In the genomic region with DNA sequence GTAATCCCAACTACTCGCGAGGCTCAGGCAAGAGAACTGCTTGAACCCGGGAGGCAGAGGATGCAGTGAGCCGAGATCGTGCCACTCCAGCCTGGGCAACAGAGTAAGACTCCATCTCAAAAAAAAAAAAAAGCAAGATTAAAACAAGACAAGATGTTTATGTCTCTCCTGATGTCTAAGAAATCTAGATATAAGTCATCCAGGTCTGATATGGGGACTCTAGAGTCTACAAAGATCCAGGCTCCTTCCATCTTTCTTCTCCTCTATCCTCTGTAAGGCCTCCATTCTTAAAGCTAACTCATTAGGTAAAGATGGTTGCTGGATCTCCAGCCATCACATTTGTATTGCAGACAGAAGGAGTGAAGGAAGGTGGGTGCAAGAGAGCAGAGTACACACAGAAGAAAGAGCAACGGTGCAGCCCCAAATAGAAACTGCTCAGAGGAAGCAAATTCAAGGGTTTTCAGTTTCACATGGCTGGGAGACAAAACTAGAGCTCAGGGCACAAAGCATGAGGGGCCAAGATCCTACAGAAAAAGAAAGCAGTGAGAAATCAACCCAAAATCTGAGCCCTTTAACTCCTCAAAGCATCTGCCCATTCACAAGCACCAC, we compare ENCODE assay signal across 8 cellular contexts. TPM values are rescaled to one million over a fixed set of nuclear protein-coding genes. Genes with fewer than 3 reads are reported as not detected.
DNase-seq lines count a peak whose midpoint lies in the region; ATAC-seq and TF ChIP-seq lines count a peak whose summit lies in the region.

No MANE protein-coding gene starts in this region.

- POLR2A ChIA-PET in activated naive CD8-positive, alpha-beta T cell treated with anti-CD3 and anti-CD28 coated beads, Interleukin-2, amount 10 ng/mL, durations not matched to agents 7 days and 5 days (lab: Charles Lee), result interaction anchor here (0.7 kb wide), 2 partner anchors 12 to 116 kb away, joined by 3 to 6 read pairs; no protein-coding TSS in a partner anchor

- peak; percentile 87 for ATAC-seq in GM18505 (IDR thresholded peaks at IDR 0.05; ENCODE audit: unreplicated experiment)
- peak; percentile 68 for ATAC-seq in GM21367 (IDR thresholded peaks at IDR 0.05; ENCODE audit: unreplicated experiment)
- ATAC-seq in HG03175 (IDR thresholded peaks at IDR 0.05; ENCODE audit: unreplicated experiment), result peak; percentile 84
- ATAC-seq in activated naive CD8-positive, alpha-beta T cell treated with anti-CD3 and anti-CD28 coated beads, Interleukin-2, amount 10 ng/mL, durations not matched to agents 7 days and 5 days (ENCODE audit: low read depth), result peak; percentile 79

- DNase-seq in activated naive CD8-positive, alpha-beta T cell treated with anti-CD3 and anti-CD28 coated beads, Interleukin-2, amount 10 ng/mL, durations not matched to agents 7 days and 5 days, result no peak
- DNase-seq in NCI-H526 (lab: John Stamatoyannopoulos, UW) (no peak), NCI-H524 (lab: John Stamatoyannopoulos, UW) (no peak), endothelial cell (ENCODE audit: low spot score) (no peak), posterior vena cava (ENCODE audit: low spot score) (no peak)

- H3K27ac Mint-ChIP-seq in activated naive CD8-positive, alpha-beta T cell treated with anti-CD3 and anti-CD28 coated beads, Interleukin-2, amount 10 ng/mL, durations not matched to agents 7 days and 5 days, result peak overlapping the region; percentile 85
- H3K27ac Mint-ChIP-seq in endothelial cell (ENCODE audit: unreplicated experiment), result no peak overlapping the region

- H3K27me3 Mint-ChIP-seq in activated naive CD8-positive, alpha-beta T cell treated with anti-CD3 and anti-CD28 coated beads, Interleukin-2, amount 10 ng/mL, durations not matched to agents 7 days and 5 days, result no peaks in the 10 kb centered on the region
- H3K27me3 Mint-ChIP-seq in endothelial cell (ENCODE audit: unreplicated experiment), result no peaks in the 10 kb centered on the region

- peaks cover 7% of the 10 kb centered on the region for H3K36me3 Mint-ChIP-seq in activated naive CD8-positive, alpha-beta T cell treated with anti-CD3 and anti-CD28 coated beads, Interleukin-2, amount 10 ng/mL, durations not matched to agents 7 days and 5 days
- no peaks in the 10 kb centered on the region for H3K36me3 Mint-ChIP-seq in endothelial cell (ENCODE audit: low read depth, unreplicated experiment)

- TF ChIP-seq CTCF in endothelial cell (IDR thresholded peaks at IDR 0.05; ENCODE audit: unreplicated experiment), result no peak

- H3K4me1 Mint-ChIP-seq in activated naive CD8-positive, alpha-beta T cell treated with anti-CD3 and anti-CD28 coated beads, Interleukin-2, amount 10 ng/mL, durations not matched to agents 7 days and 5 days, result peaks cover 22% of the 10 kb centered on the region
- peaks cover 8% of the 10 kb centered on the region for H3K4me1 Mint-ChIP-seq in endothelial cell (ENCODE audit: unreplicated experiment)

- no peak for TF ChIP-seq POLR2A in GM18505 (IDR thresholded peaks at IDR 0.05; ENCODE audit: borderline replicate concordance, extremely low read depth, insufficient read depth, insufficient read length)

- peak overlapping the region; percentile 68 for H3K4me3 Mint-ChIP-seq in activated naive CD8-positive, alpha-beta T cell treated with anti-CD3 and anti-CD28 coated beads, Interleukin-2, amount 10 ng/mL, durations not matched to agents 7 days and 5 days
- no peak overlapping the region for H3K4me3 Mint-ChIP-seq in endothelial cell (ENCODE audit: unreplicated experiment)

- intact Hi-C loops in posterior vena cava (cut with DNase I), result no loop called here

- no peaks in the 10 kb centered on the region for H3K9me3 Mint-ChIP-seq in activated naive CD8-positive, alpha-beta T cell treated with anti-CD3 and anti-CD28 coated beads, Interleukin-2, amount 10 ng/mL, durations not matched to agents 7 days and 5 days
- H3K9me3 Mint-ChIP-seq in endothelial cell (ENCODE audit: unreplicated experiment), result no peaks in the 10 kb centered on the region

RNA-seq across cellular contexts. Expression of a gene that starts 57.6 kb away (rescaled TPM):
- total RNA-seq in activated naive CD8-positive, alpha-beta T cell treated with anti-CD3 and anti-CD28 coated beads, Interleukin-2, amount 10 ng/mL, durations not matched to agents 7 days and 5 days, result 1 to 10 TPM; 4.4 to 5.6 TPM
- total RNA-seq in endothelial cell (ENCODE audit: unreplicated experiment), result 33.0 TPM
- total RNA-seq in posterior vena cava, result 10 to 100 TPM; 11.2 to 18.4 TPM
